Comparison of ENCODE assay signal across 12 cellular contexts in the genomic region with DNA sequence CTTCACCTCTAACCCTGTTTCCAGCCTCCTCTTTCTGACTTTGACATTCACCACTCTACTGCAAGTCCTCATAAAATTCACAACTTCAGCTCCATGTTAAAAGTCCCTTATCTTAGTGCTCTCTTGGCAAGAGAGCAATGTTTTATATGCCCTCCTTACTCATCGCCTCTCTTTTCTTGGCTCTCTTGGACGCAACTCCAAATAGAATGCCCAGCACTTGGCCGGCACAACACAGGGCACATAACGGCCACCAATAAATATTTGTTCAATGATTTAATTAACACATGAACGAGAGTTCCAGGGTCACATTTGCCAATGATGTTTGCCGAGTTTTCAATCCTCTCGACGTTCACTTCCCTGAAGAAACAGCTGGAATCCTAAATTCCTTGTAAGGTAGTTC.
"Had no signal": no experiment of that assay in that cellular context is flagged by ENCODE, and none has a peak within 500 bp of the region (broad histone marks: within the 10 kb centered on the region; RNA-seq: fewer than 3 reads in every experiment).

No MANE protein-coding gene starts in this region.

- DNase-seq: activated CD4-positive, alpha-beta memory T cell treated with anti-CD3 and anti-CD28 coated beads for 36 hours; activated CD4-positive, alpha-beta T cell treated with anti-CD3 and anti-CD28 coated beads for 36 hours; erythroblast; left cardiac atrium; mesendoderm; naive thymus-derived CD8-positive, alpha-beta T cell; pancreas; stimulated activated CD4-positive, alpha-beta T cell treated with anti-CD3 and anti-CD28 coated beads, Interleukin-12 subunit alpha, Interleukin-12 subunit beta, amount 100 ng/mL, for 4 hours; stimulated activated CD4-positive, alpha-beta T cell treated with anti-CD3 and anti-CD28 coated beads, Interleukin-1b, Interleukin-23, amount 100 ng/mL, for 48 hours; stimulated activated CD8-positive, alpha-beta memory T cell treated with anti-CD3 and anti-CD28 coated beads, Interleukin-4, amount 100 ng/mL, for 48 hours; stimulated activated naive CD4-positive, alpha-beta T cell had no signal

- H3K4me3 ChIP-seq: coronary artery, pancreas had no signal
